In the genomic region with DNA sequence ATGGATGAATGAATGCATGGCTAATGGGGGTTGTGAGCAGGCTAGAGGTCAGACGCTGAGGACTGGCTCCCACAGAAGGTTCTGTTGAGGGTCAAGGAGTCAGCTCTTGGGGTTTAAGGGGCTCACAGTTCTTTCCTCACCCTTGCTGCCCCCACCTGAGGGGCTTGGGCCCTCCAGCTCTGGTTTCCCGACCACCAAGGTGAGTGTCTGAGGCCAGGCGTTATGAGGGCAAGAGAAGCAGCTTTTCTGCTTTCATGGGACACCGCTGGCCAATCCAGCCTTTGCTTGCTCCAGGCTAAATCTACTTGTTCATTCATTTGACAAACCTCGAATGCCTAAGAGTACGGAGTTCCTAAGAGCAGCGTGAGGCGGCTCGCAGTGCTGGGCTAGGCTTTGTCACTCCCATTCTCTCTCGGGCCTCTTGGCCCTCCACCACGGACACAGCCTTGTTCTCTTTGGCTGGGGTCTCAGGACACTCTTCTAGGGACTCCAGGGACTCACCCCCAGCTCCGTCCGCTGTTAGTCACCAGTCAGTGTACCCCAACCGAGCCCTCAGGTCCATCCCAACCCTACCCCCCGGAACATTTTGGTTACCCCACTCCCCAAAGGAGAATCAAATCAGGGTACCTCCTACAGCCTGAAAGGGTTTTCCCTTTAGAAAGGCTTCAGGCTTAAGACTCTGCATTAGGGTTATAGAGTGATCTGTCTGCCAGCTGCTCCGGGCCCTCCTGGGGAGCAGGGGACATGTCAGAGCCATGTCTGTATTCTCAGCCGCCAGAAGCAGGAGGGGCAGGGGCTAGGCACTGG, we compare ENCODE assay signal across 2 cellular contexts.
TF ChIP-seq lines count a peak whose summit lies in the region.

No MANE protein-coding gene starts in this region.

TF ChIP-seq in GM23338, 12 proteins besides CTCF, POLR2A, EP300 and RAD21:
- TF ChIP-seq ZNF331 (CRISPR knock-in tag; IDR thresholded peaks at IDR 0.05; ENCODE audit: low read depth) (no peak), ZNF114 (CRISPR knock-in tag; IDR thresholded peaks at IDR 0.05) (no peak), POLR2AphosphoS5 (IDR thresholded peaks at IDR 0.05; ENCODE audit: low read depth) (no peak)

TF ChIP-seq in H1, 55 proteins besides CTCF, POLR2A, EP300 and RAD21:
- TF ChIP-seq SIN3A (conservative IDR thresholded peaks at IDR 0.05 in 1 of 2, IDR thresholded peaks at IDR 0.05 in 1 of 2; ENCODE audit: low read depth in 1 of 2, low read length in 2 of 2), result no peak
- TF ChIP-seq PHF8 (conservative IDR thresholded peaks at IDR 0.05; ENCODE audit: low read depth, low read length), result no peak
